22 cellular contexts compared by ENCODE assay signal in genomic region chr6:152858151-152858550, GRCh38.
"Had no signal": no experiment of that assay in that cellular context is flagged by ENCODE, and none has a peak within 500 bp of the region (broad histone marks: within the 10 kb centered on the region; RNA-seq: fewer than 3 reads in every experiment).

No MANE protein-coding gene starts in this region.

- ATAC-seq: effector memory CD8-positive, alpha-beta T cell; esophagus mucosa; foreskin keratinocyte; gastrocnemius medialis; gastroesophageal sphincter; heart left ventricle; heart right ventricle had no signal

- H3K4me1 Mint-ChIP-seq: endodermal cell had no signal

- DNase-seq: colonic mucosa; cortex of kidney; dermis blood vessel endothelial cell; dorsolateral prefrontal cortex; effector CD4-positive, alpha-beta T cell; effector CD8-positive, alpha-beta T cell; effector memory CD4-positive, alpha-beta T cell; effector memory CD8-positive, alpha-beta T cell; endodermal cell; erythroblast; esophagus squamous epithelium; foreskin fibroblast; foreskin keratinocyte; foreskin melanocyte; gastrocnemius medialis; glutamatergic neuron; head of caudate nucleus; heart left ventricle; heart right ventricle had no signal

- H3K9me3 Mint-ChIP-seq: dendritic cell treated with granulocyte-macrophage colony-stimulating factor and Interleukin-4, amounts not matched to agents 40 ng/mL and 50 ng/mL, for 4 days; effector memory CD8-positive, alpha-beta T cell; endodermal cell had no signal

- H3K4me3 Mint-ChIP-seq: dendritic cell treated with granulocyte-macrophage colony-stimulating factor and Interleukin-4, amounts not matched to agents 40 ng/mL and 50 ng/mL, for 4 days; effector memory CD8-positive, alpha-beta T cell; endodermal cell had no signal

- H3K27ac Mint-ChIP-seq: dendritic cell treated with granulocyte-macrophage colony-stimulating factor and Interleukin-4, amounts not matched to agents 40 ng/mL and 50 ng/mL, for 4 days; effector memory CD8-positive, alpha-beta T cell; endodermal cell had no signal
